Comparison of ENCODE assay signal across 3 cellular contexts in genomic region chr1:35585805-35586204, GRCh38. TPM values are rescaled to one million over a fixed set of nuclear protein-coding genes. Genes with fewer than 3 reads are reported as not detected.
"Had no signal": no experiment of that assay in that cellular context is flagged by ENCODE, and none has a peak within 500 bp of the region (broad histone marks: within the 10 kb centered on the region; RNA-seq: fewer than 3 reads in every experiment).

No MANE protein-coding gene starts in this region.

RNA-seq across cellular contexts. Expression of gene TFAP2E, which starts 12.7 kb away (rescaled TPM):
- total RNA-seq: gastrocnemius medialis, glomerular endothelial cell, myocyte had no signal
